26 cellular contexts compared by ENCODE assay signal in the genomic region with DNA sequence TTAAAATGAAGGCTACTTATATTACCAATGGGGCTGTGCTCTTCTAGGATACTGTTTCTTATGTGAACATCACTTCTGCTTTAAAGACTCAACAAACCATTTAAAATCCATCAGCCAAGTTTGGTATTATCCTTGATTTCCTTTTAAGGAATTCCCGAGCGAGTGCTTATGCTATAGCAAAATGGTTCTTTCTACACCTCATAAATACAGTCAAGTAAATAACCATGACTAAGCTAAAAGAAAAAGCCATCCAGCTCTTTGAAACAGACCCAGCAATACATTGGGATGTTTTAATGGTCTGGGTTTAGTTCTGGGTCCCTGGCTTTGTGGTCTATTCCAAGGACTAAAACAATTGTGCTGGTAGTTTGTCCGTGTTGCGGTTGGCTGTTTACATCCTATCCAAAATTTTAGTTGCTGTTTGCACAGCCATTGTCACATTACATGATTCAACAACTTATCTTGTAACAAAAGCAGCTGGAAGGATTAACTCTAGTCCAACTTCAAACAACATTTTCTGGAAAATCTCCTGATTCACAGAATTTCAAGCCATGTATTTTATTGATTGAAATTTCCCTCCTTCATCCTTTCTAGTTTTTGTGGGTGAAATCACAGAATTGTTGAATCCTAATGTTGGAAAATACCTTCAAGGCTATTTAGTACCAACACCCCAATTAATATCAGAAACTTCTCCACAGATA. TPM values are rescaled to one million over a fixed set of nuclear protein-coding genes. Genes with fewer than 3 reads are reported as not detected.
"Had no signal": no experiment of that assay in that cellular context is flagged by ENCODE, and none has a peak within 500 bp of the region (broad histone marks: within the 10 kb centered on the region; RNA-seq: fewer than 3 reads in every experiment).

No MANE protein-coding gene starts in this region.

- H3K9me3 ChIP-seq: gastrocnemius medialis, psoas muscle, stomach, thoracic aorta, tibial nerve, upper lobe of left lung had no signal

- DNase-seq: effector CD4-positive, alpha-beta T cell; endodermal cell; gastrocnemius medialis; mesendoderm; midbrain; naive thymus-derived CD4-positive, alpha-beta T cell; nephron progenitor cell; psoas muscle; right cardiac atrium; stimulated activated CD4-positive, alpha-beta T cell treated with anti-CD3 and anti-CD28 coated beads, Interleukin-2, amount 100 ng/mL, for 24 hours; stimulated activated CD4-positive, alpha-beta T cell treated with anti-CD3 and anti-CD28 coated beads, Interleukin-4, amount 100 ng/mL, for 24 hours; stimulated activated naive CD4-positive, alpha-beta T cell treated with Interleukin-2 at 50 U/mL for 16 hours; stomach; upper lobe of left lung had no signal

- H3K27me3 ChIP-seq: dorsolateral prefrontal cortex, gastrocnemius medialis, stomach, tibial nerve, upper lobe of left lung had no signal

- ATAC-seq: esophagus mucosa; gastrocnemius medialis; naive thymus-derived CD4-positive, alpha-beta T cell; psoas muscle; right cardiac atrium had no signal

- FAIRE-seq: colon, keratinocyte had no signal

- H3K4me3 ChIP-seq: dorsolateral prefrontal cortex, gastrocnemius medialis, lung, psoas muscle, stomach, thoracic aorta, tibial nerve, upper lobe of left lung had no signal

- H3K27ac ChIP-seq: dorsolateral prefrontal cortex, epithelial cell of prostate, gastrocnemius medialis, psoas muscle, stomach, thoracic aorta, tibial nerve, upper lobe of left lung had no signal

- H3K4me1 ChIP-seq: gastrocnemius medialis, psoas muscle, stomach, tibial nerve, upper lobe of left lung had no signal

- H3K36me3 ChIP-seq: gastrocnemius medialis, stomach, thoracic aorta, tibial nerve, upper lobe of left lung had no signal

RNA-seq across cellular contexts. Expression of gene KLRB1, which starts 19.7 kb away (rescaled TPM):
- total RNA-seq: cerebellum, endodermal cell, glomerular endothelial cell, osteocyte, renal cortical epithelial cell had no signal
- polyA plus RNA-seq: keratinocyte had no signal
